In genomic region chr2:98698896-98699295, GRCh38 we compare ENCODE assay signal across 27 cellular contexts. TPM values are rescaled to one million over a fixed set of nuclear protein-coding genes. Genes with fewer than 3 reads are reported as not detected.
DNase-seq lines count a peak whose midpoint lies in the region; ATAC-seq and TF ChIP-seq lines count a peak whose summit lies in the region.
"Had no signal": no experiment of that assay in that cellular context is flagged by ENCODE, and none has a peak within 500 bp of the region (broad histone marks: within the 10 kb centered on the region; RNA-seq: fewer than 3 reads in every experiment).

No MANE protein-coding gene starts in this region.

- no peak for TF ChIP-seq CTCF in mammary epithelial cell (conservative IDR thresholded peaks at IDR 0.05 in 1 of 2, IDR thresholded peaks at IDR 0.05 in 1 of 2; ENCODE audit: extremely low read depth in 1 of 2, insufficient read depth in 1 of 2, low read depth in 1 of 2, low read length in 2 of 2)
- no peak for TF ChIP-seq CTCF in adrenal gland (IDR thresholded peaks at IDR 0.05)

- no peaks in the 10 kb centered on the region for H3K79me2 ChIP-seq in mammary epithelial cell (ENCODE audit: insufficient read depth, low read length)

- intact Hi-C loops in activated CD4-positive, alpha-beta T cell treated with anti-CD3 and anti-CD28 coated beads for 36 hours (cut with DNase I, micrococcal nuclease) = no loop called here
- intact Hi-C loops in activated CD4-positive, alpha-beta T cell treated with anti-CD3 and anti-CD28 coated beads, Interleukin-2, amount 10 ng/mL, durations not matched to agents 24 days and 14 days (cut with micrococcal nuclease) = no loop called here
- intact Hi-C loops in mammary epithelial cell (cut with micrococcal nuclease) = no loop called here
- intact Hi-C loops in adrenal gland (cut with DNase I) = no loop called here

- no peak for DNase-seq in activated CD4-positive, alpha-beta T cell treated with anti-CD3 and anti-CD28 coated beads for 36 hours
- DNase-seq in activated CD4-positive, alpha-beta T cell treated with anti-CD3 and anti-CD28 coated beads, Interleukin-2, amount 10 ng/mL, durations not matched to agents 24 days and 14 days = no peak
- DNase-seq in CD8-positive, alpha-beta memory T cell = no peak
- DNase-seq in mammary epithelial cell = peak; percentile 54
- DNase-seq in naive thymus-derived CD8-positive, alpha-beta T cell = no peak
- no peak for DNase-seq in GDM1 (lab: John Stamatoyannopoulos, UW)
- no peak for DNase-seq in adrenal gland
- DNase-seq: activated naive CD4-positive, alpha-beta T cell treated with anti-CD3 and anti-CD28 coated beads for 36 hours; activated T-cell treated with anti-CD3 and anti-CD28 coated beads, Interleukin-2, amount 50 U/mL, for 1 hour; C1 segment of cervical spinal cord; caudate nucleus; endodermal cell; heart right ventricle; Kasumi-1; NCI-H1417 treated with DMSO at 0.1 percent for 48 hours; NCI-H2081; NCI-H226; NCI-H69; nucleus accumbens; psoas muscle; SIG-M5; stimulated activated CD4-positive, alpha-beta T cell treated with anti-CD3 and anti-CD28 coated beads, Interleukin-4, amount 100 ng/mL, for 24 hours had no signal

- H3K36me3 ChIP-seq in CD8-positive, alpha-beta memory T cell (ENCODE audit: insufficient read depth, low read length) = no peaks in the 10 kb centered on the region
- no peaks in the 10 kb centered on the region for H3K36me3 ChIP-seq in mammary epithelial cell (ENCODE audit: insufficient read depth, low read length)
- no peaks in the 10 kb centered on the region for H3K36me3 ChIP-seq in adrenal gland (replicated peaks in 1 of 2)
- H3K36me3 ChIP-seq: ascending aorta, heart right ventricle had no signal

- no peaks in the 10 kb centered on the region for H3K9me3 Mint-ChIP-seq in activated CD4-positive, alpha-beta T cell treated with anti-CD3 and anti-CD28 coated beads for 36 hours (ENCODE audit: low read depth)
- no peaks in the 10 kb centered on the region for H3K9me3 Mint-ChIP-seq in activated CD4-positive, alpha-beta T cell treated with anti-CD3 and anti-CD28 coated beads, Interleukin-2, amount 10 ng/mL, durations not matched to agents 24 days and 14 days
- no peaks in the 10 kb centered on the region for H3K9me3 Mint-ChIP-seq in CD8-positive, alpha-beta memory T cell
- H3K9me3 Mint-ChIP-seq in naive thymus-derived CD8-positive, alpha-beta T cell = no peaks in the 10 kb centered on the region
- H3K9me3 Mint-ChIP-seq: activated naive CD4-positive, alpha-beta T cell treated with anti-CD3 and anti-CD28 coated beads for 36 hours; dendritic cell treated with granulocyte-macrophage colony-stimulating factor and Interleukin-4, amounts not matched to agents 40 ng/mL and 50 ng/mL, for 4 days; endodermal cell; GM23338 had no signal

- H3K4me1 ChIP-seq in CD8-positive, alpha-beta memory T cell (ENCODE audit: insufficient read depth, low read length) = peaks cover 73% of the 10 kb centered on the region
- H3K4me1 ChIP-seq in mammary epithelial cell (ENCODE audit: insufficient read depth, low read length) (peaks cover 2% of the 10 kb centered on the region), adrenal gland (replicated peaks in 1 of 2) (peaks cover 7 to 24% of the 10 kb centered on the region in 2 donors)

- H3K9me3 ChIP-seq in CD8-positive, alpha-beta memory T cell (ENCODE audit: low read length) = no peaks in the 10 kb centered on the region
- H3K9me3 ChIP-seq in mammary epithelial cell (replicated peaks; ENCODE audit: insufficient read depth, low read length) (no peaks in the 10 kb centered on the region), adrenal gland (replicated peaks in 1 of 3) (no peaks in the 10 kb centered on the region)
- H3K9me3 ChIP-seq: ascending aorta, heart right ventricle, psoas muscle had no signal

- H3K27me3 Mint-ChIP-seq in activated CD4-positive, alpha-beta T cell treated with anti-CD3 and anti-CD28 coated beads for 36 hours = no peaks in the 10 kb centered on the region
- H3K27me3 Mint-ChIP-seq in activated CD4-positive, alpha-beta T cell treated with anti-CD3 and anti-CD28 coated beads, Interleukin-2, amount 10 ng/mL, durations not matched to agents 24 days and 14 days = no peaks in the 10 kb centered on the region
- H3K27me3 Mint-ChIP-seq in CD8-positive, alpha-beta memory T cell = no peaks in the 10 kb centered on the region
- no peaks in the 10 kb centered on the region for H3K27me3 Mint-ChIP-seq in naive thymus-derived CD8-positive, alpha-beta T cell
- H3K27me3 Mint-ChIP-seq: dendritic cell treated with granulocyte-macrophage colony-stimulating factor and Interleukin-4, amounts not matched to agents 40 ng/mL and 50 ng/mL, for 4 days had no signal

- no peaks in the 10 kb centered on the region for H4K20me1 ChIP-seq in mammary epithelial cell (ENCODE audit: insufficient read depth, low read length)

- WGBS in mammary epithelial cell (ENCODE audit: low coverage, missing lambda C conversion rate) = 87% methylated on average over 6 of the region's 6 CpGs
- WGBS in adrenal gland, 4 donors = 85 to 93% (median 92%) methylated on average over 6 of the region's 6 CpGs

- H3K4me3 Mint-ChIP-seq in activated CD4-positive, alpha-beta T cell treated with anti-CD3 and anti-CD28 coated beads for 36 hours = no peak overlapping the region
- no peak overlapping the region for H3K4me3 Mint-ChIP-seq in activated CD4-positive, alpha-beta T cell treated with anti-CD3 and anti-CD28 coated beads, Interleukin-2, amount 10 ng/mL, durations not matched to agents 24 days and 14 days
- H3K4me3 Mint-ChIP-seq in CD8-positive, alpha-beta memory T cell = peak overlapping the region in 5 of 7 donors; percentile 7 to 58 (median 37)
- H3K4me3 Mint-ChIP-seq in naive thymus-derived CD8-positive, alpha-beta T cell = peak overlapping the region in 9 of 10 donors; percentile 6 to 75 (median 43)
- H3K4me3 Mint-ChIP-seq: activated naive CD4-positive, alpha-beta T cell treated with anti-CD3 and anti-CD28 coated beads for 36 hours; dendritic cell treated with granulocyte-macrophage colony-stimulating factor and Interleukin-4, amounts not matched to agents 40 ng/mL and 50 ng/mL, for 4 days; endodermal cell; GM23338 had no signal

- no peak overlapping the region for H3K4me2 ChIP-seq in mammary epithelial cell (ENCODE audit: insufficient read depth, low read depth, low read length)
- H3K4me2 ChIP-seq: GM23338 had no signal

- no peak for ATAC-seq in activated CD4-positive, alpha-beta T cell treated with anti-CD3 and anti-CD28 coated beads for 36 hours
- no peak for ATAC-seq in naive thymus-derived CD8-positive, alpha-beta T cell
- no peak for ATAC-seq in GM21360 (IDR thresholded peaks at IDR 0.05; ENCODE audit: unreplicated experiment)
- ATAC-seq: GM23338, heart right ventricle, psoas muscle had no signal

- CTCF ChIA-PET in activated CD4-positive, alpha-beta T cell treated with anti-CD3 and anti-CD28 coated beads for 36 hours (lab: Charles Lee) = interaction anchor here (1.0 to 1.5 kb wide), 3 partner anchors 11 to 64 kb away, joined by 3 to 5 read pairs (median 3); no protein-coding TSS in a partner anchor
- CTCF ChIA-PET in CD8-positive, alpha-beta memory T cell (lab: Charles Lee) = no interaction called here
- CTCF ChIA-PET in mammary epithelial cell (lab: Charles Lee; ENCODE audit: low non-redundant PET) = interaction anchor here (0.6 kb wide), 1 partner anchor 368 kb away, joined by 3 read pairs; no protein-coding TSS in a partner anchor

- H3K4me1 Mint-ChIP-seq in activated CD4-positive, alpha-beta T cell treated with anti-CD3 and anti-CD28 coated beads for 36 hours = peaks cover 82% of the 10 kb centered on the region
- peaks cover 58% of the 10 kb centered on the region for H3K4me1 Mint-ChIP-seq in activated CD4-positive, alpha-beta T cell treated with anti-CD3 and anti-CD28 coated beads, Interleukin-2, amount 10 ng/mL, durations not matched to agents 24 days and 14 days
- peaks cover 82 to 93% (median 93%) of the 10 kb centered on the region in 3 donors for H3K4me1 Mint-ChIP-seq in CD8-positive, alpha-beta memory T cell
- H3K4me1 Mint-ChIP-seq in naive thymus-derived CD8-positive, alpha-beta T cell = peaks cover 45 to 89% (median 88%) of the 10 kb centered on the region in 4 donors
- H3K4me1 Mint-ChIP-seq: endodermal cell, GM23338 had no signal

- BruUV-seq in mammary epithelial cell (replicated peaks; lab: Mats Ljungman, UMichigan) = no TSS peak

- H3K27ac Mint-ChIP-seq in activated CD4-positive, alpha-beta T cell treated with anti-CD3 and anti-CD28 coated beads for 36 hours = peak overlapping the region; percentile 27
- no peak overlapping the region for H3K27ac Mint-ChIP-seq in activated CD4-positive, alpha-beta T cell treated with anti-CD3 and anti-CD28 coated beads, Interleukin-2, amount 10 ng/mL, durations not matched to agents 24 days and 14 days
- H3K27ac Mint-ChIP-seq in CD8-positive, alpha-beta memory T cell = peak overlapping the region; percentile 0 to 87 (median 68)
- H3K27ac Mint-ChIP-seq in naive thymus-derived CD8-positive, alpha-beta T cell = peak overlapping the region; percentile 12 to 88 (median 68)
- H3K27ac Mint-ChIP-seq: dendritic cell treated with granulocyte-macrophage colony-stimulating factor and Interleukin-4, amounts not matched to agents 40 ng/mL and 50 ng/mL, for 4 days; endodermal cell; GM23338 had no signal

- no peak for TF ChIP-seq POLR2A in adrenal gland (IDR thresholded peaks at IDR 0.05)

- dilution Hi-C loops in mammary epithelial cell (cut with HindIII; ENCODE audit: low sequenced_read_pairs) = no loop called here

- no peak overlapping the region for H2AFZ ChIP-seq in mammary epithelial cell (ENCODE audit: low read depth, low read length)
- H2AFZ ChIP-seq: GM23338 had no signal

- no peak overlapping the region for H3K27ac ChIP-seq in CD8-positive, alpha-beta memory T cell (ENCODE audit: low read depth, low read length)
- H3K27ac ChIP-seq in mammary epithelial cell (ENCODE audit: insufficient read depth, low read depth, low read length) (no peak overlapping the region), adrenal gland (no peak overlapping the region)
- H3K27ac ChIP-seq: 22Rv1, ascending aorta, heart right ventricle, psoas muscle had no signal

- H3K4me3 ChIP-seq in CD8-positive, alpha-beta memory T cell (ENCODE audit: low read length) = no peak overlapping the region
- H3K4me3 ChIP-seq in mammary epithelial cell (replicated peaks in 1 of 3; ENCODE audit: insufficient read depth in 1 of 3, low read depth in 2 of 3, low read length in 3 of 3) = no peak overlapping the region
- no peak overlapping the region for H3K4me3 ChIP-seq in adrenal gland
- H3K4me3 ChIP-seq: ascending aorta, GM23338, heart right ventricle, psoas muscle had no signal

- POLR2A ChIA-PET in activated CD4-positive, alpha-beta T cell treated with anti-CD3 and anti-CD28 coated beads for 36 hours (lab: Charles Lee) = no interaction called here
- POLR2A ChIA-PET in CD8-positive, alpha-beta memory T cell (lab: Charles Lee) = interaction anchor here (1.0 to 1.2 kb wide), 2 partner anchors 12 to 131 kb away, joined by 4 to 5 read pairs; no protein-coding TSS in a partner anchor
- POLR2A ChIA-PET in naive thymus-derived CD8-positive, alpha-beta T cell (lab: Charles Lee) = interaction anchor here (1.0 to 1.8 kb wide), 3 partner anchors 11 to 32 kb away, joined by 3 to 5 read pairs (median 4); partner anchors contain the start of gene MGAT4A

- peaks cover 27% of the 10 kb centered on the region for H3K36me3 Mint-ChIP-seq in activated CD4-positive, alpha-beta T cell treated with anti-CD3 and anti-CD28 coated beads for 36 hours (ENCODE audit: low read depth)
- H3K36me3 Mint-ChIP-seq in activated CD4-positive, alpha-beta T cell treated with anti-CD3 and anti-CD28 coated beads, Interleukin-2, amount 10 ng/mL, durations not matched to agents 24 days and 14 days (ENCODE audit: low read depth) = peaks cover 37% of the 10 kb centered on the region
- peaks cover 0 to 64% (median 10%) of the 10 kb centered on the region in 3 donors for H3K36me3 Mint-ChIP-seq in CD8-positive, alpha-beta memory T cell
- H3K36me3 Mint-ChIP-seq in naive thymus-derived CD8-positive, alpha-beta T cell = peaks cover 0 to 32% (median 2%) of the 10 kb centered on the region in 3 donors

- H3K9ac ChIP-seq in mammary epithelial cell (ENCODE audit: insufficient read depth, low read length) = no peak overlapping the region

- H3K27me3 ChIP-seq in CD8-positive, alpha-beta memory T cell (ENCODE audit: insufficient read depth, low read length, poor library complexity, severe bottlenecking) = no peaks in the 10 kb centered on the region
- no peaks in the 10 kb centered on the region for H3K27me3 ChIP-seq in mammary epithelial cell (ENCODE audit: insufficient read depth, low read length)
- no peaks in the 10 kb centered on the region for H3K27me3 ChIP-seq in adrenal gland
- H3K27me3 ChIP-seq: ascending aorta, heart right ventricle had no signal

- in situ Hi-C loops in mammary epithelial cell (cut with MboI; ENCODE audit: low sequenced_read_pairs in 2 of 2) = no loop called here

RNA-seq across cellular contexts. Expression of gene MGAT4A, which starts 32.0 kb away (rescaled TPM):
- total RNA-seq in activated CD4-positive, alpha-beta T cell treated with anti-CD3 and anti-CD28 coated beads for 36 hours = 10 to 100 TPM; 49.4 to 67.5 TPM
- total RNA-seq in activated CD4-positive, alpha-beta T cell treated with anti-CD3 and anti-CD28 coated beads, Interleukin-2, amount 10 ng/mL, durations not matched to agents 24 days and 14 days = 48.8 and 49.2 TPM in 2 replicates
- 10 to 100 TPM; 65.2 to 66.8 TPM for total RNA-seq in CD8-positive, alpha-beta memory T cell
- polyA plus RNA-seq in CD8-positive, alpha-beta memory T cell = 211 TPM
- total RNA-seq in mammary epithelial cell (1 to 10 TPM; 2.0 to 4.3 TPM), adrenal gland (10 to 100 TPM in 7 of 8 donors, 1 to 10 TPM in 1; 5.7 to 34.4 (median 24.7) TPM)
- polyA plus RNA-seq in mammary epithelial cell (0.79 TPM), adrenal gland (10 to 100 TPM in 1 of 3 donors, 1 to 10 TPM in 2; 5.9 to 14.4 (median 9.7) TPM)
- 2.3 TPM for polyA minus RNA-seq in mammary epithelial cell
- 100 to 1,000 TPM; 291 to 295 TPM for total RNA-seq in naive thymus-derived CD8-positive, alpha-beta T cell
- 100 to 1,000 TPM; 285 to 350 (median 310) TPM for polyA plus RNA-seq in naive thymus-derived CD8-positive, alpha-beta T cell

Comparison
In these comparisons a context has a peak if more than half of its experiments do, and no peak if none do; other contexts are left out.
1. H3K4me3 Mint-ChIP-seq: peak in CD8-positive, alpha-beta memory T cell (5 of 7) and naive thymus-derived CD8-positive, alpha-beta T cell (9 of 10); none in activated CD4-positive, alpha-beta T cell treated with anti-CD3 and anti-CD28 coated beads for 36 hours (single experiment) and activated CD4-positive, alpha-beta T cell treated with anti-CD3 and anti-CD28 coated beads, Interleukin-2, amount 10 ng/mL, durations not matched to agents 24 days and 14 days (single experiment).